Comparison of ENCODE assay signal across 20 cellular contexts in genomic region chr16:12678983-12679382, GRCh38.
DNase-seq lines count a peak whose midpoint lies in the region; ATAC-seq, FAIRE-seq and TF ChIP-seq lines count a peak whose summit lies in the region.
"Had no signal": no experiment of that assay in that cellular context is flagged by ENCODE, and none has a peak within 500 bp of the region (broad histone marks: within the 10 kb centered on the region; RNA-seq: fewer than 3 reads in every experiment).

No MANE protein-coding gene starts in this region.

- H3K79me2 ChIP-seq in HepG2 (ENCODE audit: insufficient read depth, low read length): no peaks in the 10 kb centered on the region
- no peaks in the 10 kb centered on the region for H3K79me2 ChIP-seq in mammary epithelial cell (ENCODE audit: insufficient read depth, low read length)

- H3K4me1 ChIP-seq in HepG2 (ENCODE audit: insufficient read depth, low read length): peaks cover 37% of the 10 kb centered on the region
- peaks cover 0 to 7% (median 0%) of the 10 kb centered on the region in 4 donors for H3K4me1 ChIP-seq in right lobe of liver
- H3K4me1 ChIP-seq in mammary epithelial cell (ENCODE audit: insufficient read depth, low read length): no peaks in the 10 kb centered on the region
- H3K4me1 ChIP-seq: BE2C had no signal

- TF ChIP-seq CTCF in HepG2 (CRISPR knock-in tag; IDR thresholded peaks at IDR 0.05): no peak
- no peak for TF ChIP-seq CTCF in right lobe of liver (IDR thresholded peaks at IDR 0.05)
- no peak for TF ChIP-seq CTCF in brain microvascular endothelial cell (IDR thresholded peaks at IDR 0.05; ENCODE audit: low read depth, low read length, missing control alignments)
- no peak for TF ChIP-seq CTCF in mammary epithelial cell (conservative IDR thresholded peaks at IDR 0.05 in 1 of 2, IDR thresholded peaks at IDR 0.05 in 1 of 2; ENCODE audit: extremely low read depth in 1 of 2, insufficient read depth in 1 of 2, low read depth in 1 of 2, low read length in 2 of 2)

- no peak for TF ChIP-seq RAD21 in HepG2 (CRISPR knock-in tag; IDR thresholded peaks at IDR 0.05)

- H3K9ac ChIP-seq in HepG2 (ENCODE audit: insufficient read depth, low read depth, low read length) (no peak overlapping the region), mammary epithelial cell (ENCODE audit: insufficient read depth, low read length) (no peak overlapping the region)
- H3K9ac ChIP-seq: BLaER1 treated with 17β-estradiol and CSF1 and Interleukin-3, amounts not matched to agents 10 nM and 100 nM had no signal

- in situ Hi-C loops in HepG2 (cut with HindIII; ENCODE audit: extremely low pct_ligation_motif_present, low pct_unique_long_range_greater_than_20kb): no loop called here
- in situ Hi-C loops in brain microvascular endothelial cell (cut with HindIII; ENCODE audit: low pct_ligation_motif_present, low sequenced_read_pairs): no loop called here
- in situ Hi-C loops in mammary epithelial cell (cut with MboI; ENCODE audit: low sequenced_read_pairs in 2 of 2): no loop called here

- no peak overlapping the region for H2AFZ ChIP-seq in HepG2 (ENCODE audit: low read length)
- H2AFZ ChIP-seq in mammary epithelial cell (ENCODE audit: low read depth, low read length): no peak overlapping the region

- H3K4me3 ChIP-seq in HepG2 (replicated peaks in 1 of 3; ENCODE audit: insufficient read depth in 1 of 3, low read depth in 2 of 3, low read length in 3 of 3): no peak overlapping the region
- H3K4me3 ChIP-seq in right lobe of liver: no peak overlapping the region
- H3K4me3 ChIP-seq in brain microvascular endothelial cell (ENCODE audit: low read depth, low read length): no peak overlapping the region
- H3K4me3 ChIP-seq in mammary epithelial cell (replicated peaks in 1 of 3; ENCODE audit: insufficient read depth in 1 of 3, low read depth in 2 of 3, low read length in 3 of 3): no peak overlapping the region
- H3K4me3 ChIP-seq: BLaER1 treated with 17β-estradiol and CSF1 and Interleukin-3, amounts not matched to agents 10 nM and 100 nM had no signal

- WGBS in HepG2 (ENCODE audit: low lambda C conversion rate): 5% methylated on average over 3 of the region's 3 CpGs
- 71% methylated on average over 3 of the region's 3 CpGs for WGBS in right lobe of liver (ENCODE audit: insufficient coverage, low coverage, low lambda C conversion rate, missing lambda C conversion rate)
- 63% methylated on average over 3 of the region's 3 CpGs for whole genome bisulfite sequencing in mammary epithelial cell (ENCODE audit: low coverage, missing lambda C conversion rate)

- POLR2A ChIA-PET in HepG2 (lab: Yijun Ruan, JAX): interaction anchor here (0.5 to 1.2 kb wide), 3 partner anchors 35 to 99 kb away, joined by 5 to 9 read pairs (median 7); no protein-coding TSS in a partner anchor

- CTCF ChIA-PET in HepG2 (lab: Yijun Ruan, JAX; ENCODE audit: low intra/inter-chr PET ratio, low total read pairs): no interaction called here
- CTCF ChIA-PET in mammary epithelial cell (lab: Charles Lee; ENCODE audit: low non-redundant PET): no interaction called here

- FAIRE-seq in HepG2 (lab: Jason Lieb, UNC) (peak; percentile 88), frontal cortex (lab: Jason Lieb, UNC) (peak; percentile 13)
- FAIRE-seq: A204.1, D721Med, GM12892, H54 had no signal

- intact Hi-C loops in HepG2 (cut with micrococcal nuclease; ENCODE audit: unreplicated experiment) (no loop called here), right lobe of liver (cut with DNase I) (no loop called here), mammary epithelial cell (cut with micrococcal nuclease) (no loop called here)

- no TSS peak for BruUV-seq in HepG2 (replicated peaks; lab: Mats Ljungman, UMichigan)
- no TSS peak for BruUV-seq in mammary epithelial cell (replicated peaks; lab: Mats Ljungman, UMichigan)

- H3K9me3 ChIP-seq in HepG2 (ENCODE audit: low read length) (no peaks in the 10 kb centered on the region), right lobe of liver (no peaks in the 10 kb centered on the region), mammary epithelial cell (replicated peaks; ENCODE audit: insufficient read depth, low read length) (peaks cover 1% of the 10 kb centered on the region)
- H3K9me3 ChIP-seq: BE2C had no signal

- peak in 1 of 2 experiments; percentile 87; a peak in 2 of 4 replicates for TF ChIP-seq EP300 in HepG2 (IDR thresholded peaks at IDR 0.05; ENCODE audit: low read depth in 2 of 2, low read length in 2 of 2)
- TF ChIP-seq EP300 in HepG2 (CRISPR knock-in tag; IDR thresholded peaks at IDR 0.05; ENCODE audit: borderline replicate concordance): peak; percentile 37; the same call in 1 of the 2 replicates

- H3K27me3 ChIP-seq in HepG2 (ENCODE audit: control insufficient read depth in 1 of 2, insufficient read depth in 2 of 2, low read length in 2 of 2) (no peaks in the 10 kb centered on the region), right lobe of liver (no peaks in the 10 kb centered on the region), brain microvascular endothelial cell (replicated peaks) (no peaks in the 10 kb centered on the region), mammary epithelial cell (ENCODE audit: insufficient read depth, low read length) (no peaks in the 10 kb centered on the region)
- H3K27me3 ChIP-seq: BE2C; BLaER1 treated with 17β-estradiol and CSF1 and Interleukin-3, amounts not matched to agents 10 nM and 100 nM had no signal

- H3K36me3 ChIP-seq in HepG2 (replicated peaks in 1 of 2; ENCODE audit: control insufficient read depth in 1 of 2, insufficient read depth in 2 of 2, low read length in 2 of 2): peaks cover 9 to 42% of the 10 kb centered on the region in 2 experiments; a peak in 4 of 5 replicates
- no peaks in the 10 kb centered on the region for H3K36me3 ChIP-seq in right lobe of liver
- no peaks in the 10 kb centered on the region for H3K36me3 ChIP-seq in brain microvascular endothelial cell (replicated peaks)
- no peaks in the 10 kb centered on the region for H3K36me3 ChIP-seq in mammary epithelial cell (ENCODE audit: insufficient read depth, low read length)
- H3K36me3 ChIP-seq: BE2C had no signal

- no peak overlapping the region for H3K27ac ChIP-seq in HepG2 (ENCODE audit: extremely low read length, insufficient read depth, low read length)
- no peak overlapping the region for H3K27ac ChIP-seq in right lobe of liver
- peak overlapping the region; percentile 34 for H3K27ac ChIP-seq in brain microvascular endothelial cell
- H3K27ac ChIP-seq in mammary epithelial cell (ENCODE audit: insufficient read depth, low read depth, low read length): no peak overlapping the region
- H3K27ac ChIP-seq: 22Rv1; BLaER1 treated with 17β-estradiol and CSF1 and Interleukin-3, amounts not matched to agents 10 nM and 100 nM had no signal

- dilution Hi-C loops in mammary epithelial cell (cut with HindIII; ENCODE audit: low sequenced_read_pairs): no loop called here

- peak; percentile 54 for ATAC-seq in HepG2
- no peak for ATAC-seq in right lobe of liver
- no peak for ATAC-seq in HG03565 (IDR thresholded peaks at IDR 0.05; ENCODE audit: unreplicated experiment)
- no peak for ATAC-seq in HG02973 (IDR thresholded peaks at IDR 0.05; ENCODE audit: unreplicated experiment)

- H4K20me1 ChIP-seq in HepG2 (ENCODE audit: insufficient read depth, low read length): no peaks in the 10 kb centered on the region
- H4K20me1 ChIP-seq in mammary epithelial cell (ENCODE audit: insufficient read depth, low read length): no peaks in the 10 kb centered on the region

- DNase-seq in HepG2 (ENCODE audit: low spot score): peak; percentile 87
- DNase-seq in right lobe of liver: no peak
- no peak for DNase-seq in brain microvascular endothelial cell
- DNase-seq in frontal cortex (ENCODE audit: low spot score in 2 of 2): no peak
- no peak for DNase-seq in mammary epithelial cell
- no peak for DNase-seq in Ammon's horn (ENCODE audit: low spot score)
- DNase-seq: BE2C; CD4-positive, alpha-beta T cell; CD8-positive, alpha-beta memory T cell; DMS 273 treated with DMSO at 0.1 percent for 48 hours; DMS79 treated with DMSO at 0.1 percent for 48 hours; GOT3 had no signal

- 0 out of 2 replicates have a peak overlapping the region, but pooled peaks have one; percentile 9 for H3K4me2 ChIP-seq in HepG2 (ENCODE audit: low read depth, low read length)
- H3K4me2 ChIP-seq in mammary epithelial cell (ENCODE audit: insufficient read depth, low read depth, low read length): no peak overlapping the region
- H3K4me2 ChIP-seq: BLaER1 treated with 17β-estradiol and CSF1 and Interleukin-3, amounts not matched to agents 10 nM and 100 nM had no signal

- TF ChIP-seq POLR2A in HepG2 (IDR thresholded peaks at IDR 0.05; ENCODE audit: insufficient read depth in 1 of 2, low read depth in 2 of 2, low read length in 2 of 2) (no peak), right lobe of liver (IDR thresholded peaks at IDR 0.05) (no peak)

TF ChIP-seq in HepG2, 621 proteins besides CTCF, POLR2A, EP300 and RAD21 (continues in another document):
- TF ChIP-seq HMGA1 (CRISPR knock-in tag; conservative IDR thresholded peaks at IDR 0.05) (no peak), BCL3 (CRISPR knock-in tag; IDR thresholded peaks at IDR 0.05) (no peak), GFI1 (CRISPR knock-in tag; IDR thresholded peaks at IDR 0.05; ENCODE audit: borderline replicate concordance) (no peak), REPIN1 (CRISPR knock-in tag; IDR thresholded peaks at IDR 0.05; ENCODE audit: borderline replicate concordance, low read depth) (no peak), ZNF550 (CRISPR knock-in tag; IDR thresholded peaks at IDR 0.05; ENCODE audit: borderline replicate concordance) (no peak), JARID2 (CRISPR knock-in tag; IDR thresholded peaks at IDR 0.05; ENCODE audit: insufficient replicate concordance) (no peak), CREB1 (IDR thresholded peaks at IDR 0.05) (no peak), CREB1 (CRISPR knock-in tag; IDR thresholded peaks at IDR 0.05) (0 out of 2 replicates have a peak, but pooled peaks have one; percentile 36)
- TF ChIP-seq, protein P1, sequence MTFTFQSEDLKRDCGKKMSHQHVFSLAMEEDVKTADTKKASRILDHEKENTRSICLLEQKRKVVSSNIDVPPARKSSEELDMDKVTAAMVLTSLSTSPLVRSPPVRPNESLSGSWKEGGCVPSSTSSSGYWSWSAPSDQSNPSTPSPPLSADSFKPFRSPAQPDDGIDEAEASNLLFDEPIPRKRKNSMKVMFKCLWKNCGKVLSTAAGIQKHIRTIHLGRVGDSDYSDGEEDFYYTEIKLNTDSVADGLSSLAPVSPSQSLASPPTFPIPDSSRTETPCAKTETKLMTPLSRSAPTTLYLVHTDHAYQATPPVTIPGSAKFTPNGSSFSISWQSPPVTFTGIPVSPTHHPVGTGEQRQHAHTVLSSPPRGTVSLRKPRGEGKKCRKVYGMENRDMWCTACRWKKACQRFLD (CRISPR knock-in tag; IDR thresholded peaks at IDR 0.05; ENCODE audit: borderline replicate concordance): no peak
